In the genomic region with DNA sequence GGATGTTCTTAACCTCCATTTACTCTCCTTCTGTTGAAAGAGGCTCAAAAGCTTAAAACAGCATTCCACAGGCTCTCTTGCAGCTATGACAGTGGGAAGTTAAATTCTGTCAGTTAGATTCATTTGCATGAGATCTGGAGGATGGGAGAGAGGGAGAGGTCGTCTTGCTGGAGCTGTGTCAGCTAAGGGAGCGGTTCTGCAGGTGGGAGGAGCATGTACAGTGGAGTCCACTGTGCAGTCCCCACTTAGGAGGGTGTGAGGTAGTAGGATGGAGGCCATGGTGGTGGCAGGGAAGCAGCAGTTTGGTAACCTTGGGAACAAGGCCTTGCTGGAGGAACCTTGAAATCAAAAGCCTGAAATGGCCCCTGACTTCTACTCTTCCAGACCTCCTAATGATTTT, we compare ENCODE assay signal across 1 cellular context.
TF ChIP-seq lines count a peak whose summit lies in the region.

No MANE protein-coding gene starts in this region.

TF ChIP-seq in H1, 55 proteins besides CTCF, POLR2A, EP300 and RAD21:
- TF ChIP-seq TEAD4 (IDR thresholded peaks at IDR 0.05; ENCODE audit: low read depth, low read length) (no peak), RXRA (IDR thresholded peaks at IDR 0.05; ENCODE audit: insufficient read depth, low read depth, low read length) (no peak), JUND (IDR thresholded peaks at IDR 0.05; ENCODE audit: low read length) (no peak), SAP30 (IDR thresholded peaks at IDR 0.05; ENCODE audit: insufficient read depth, insufficient replicate concordance, low read length) (no peak), SP4 (IDR thresholded peaks at IDR 0.05; ENCODE audit: low read length) (no peak), TCF12 (IDR thresholded peaks at IDR 0.05; ENCODE audit: low read depth, low read length) (no peak), SIN3A (conservative IDR thresholded peaks at IDR 0.05 in 1 of 2, IDR thresholded peaks at IDR 0.05 in 1 of 2; ENCODE audit: low read depth in 1 of 2, low read length in 2 of 2) (no peak)
- TF ChIP-seq, protein P1, sequence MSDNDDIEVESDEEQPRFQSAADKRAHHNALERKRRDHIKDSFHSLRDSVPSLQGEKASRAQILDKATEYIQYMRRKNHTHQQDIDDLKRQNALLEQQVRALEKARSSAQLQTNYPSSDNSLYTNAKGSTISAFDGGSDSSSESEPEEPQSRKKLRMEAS (IDR thresholded peaks at IDR 0.05), result no peak
TF ChIP-seq in H1: peak in this region for 0.
